In genomic region chr15:65885668-65886218, GRCh38 we compare ENCODE assay signal across 23 cellular contexts. TPM values are rescaled to one million over a fixed set of nuclear protein-coding genes. Genes with fewer than 3 reads are reported as not detected.
DNase-seq lines count a peak whose midpoint lies in the region; ATAC-seq and TF ChIP-seq lines count a peak whose summit lies in the region.
"Had no signal": no experiment of that assay in that cellular context is flagged by ENCODE, and none has a peak within 500 bp of the region (broad histone marks: within the 10 kb centered on the region; RNA-seq: fewer than 3 reads in every experiment).

No MANE protein-coding gene starts in this region.

- H2AFZ ChIP-seq in mammary epithelial cell (ENCODE audit: low read depth, low read length), result no peak overlapping the region
- H2AFZ ChIP-seq: PC-9 had no signal

- no peaks in the 10 kb centered on the region for H3K9me3 Mint-ChIP-seq in activated CD4-positive, alpha-beta T cell treated with anti-CD3 and anti-CD28 coated beads for 36 hours (ENCODE audit: low read depth)
- no peaks in the 10 kb centered on the region for H3K9me3 Mint-ChIP-seq in activated CD4-positive, alpha-beta T cell treated with anti-CD3 and anti-CD28 coated beads, Interleukin-2, amount 10 ng/mL, durations not matched to agents 7 days and 5 days
- H3K9me3 Mint-ChIP-seq in T-cell (no peaks in the 10 kb centered on the region), immature natural killer cell (no peaks in the 10 kb centered on the region)
- no peaks in the 10 kb centered on the region for H3K9me3 Mint-ChIP-seq in stimulated activated memory B cell treated with anti-CD40 and anti-IgM and Interleukin-4, amounts not matched to agents 10 μg/mL and 1 μg/mL and 100 μg/mL, for 72 hours
- H3K9me3 Mint-ChIP-seq: activated naive CD4-positive, alpha-beta T cell treated with anti-CD3 and anti-CD28 coated beads for 36 hours; stimulated activated naive CD8-positive, alpha-beta T cell treated with anti-CD3 and anti-CD28 coated beads, Interleukin-15, amount 100 ng/mL, for 72 hours had no signal

- H3K79me2 ChIP-seq in mammary epithelial cell (ENCODE audit: insufficient read depth, low read length), result peaks cover 60% of the 10 kb centered on the region

- no peak for TF ChIP-seq EP300 in suprapubic skin (IDR thresholded peaks at IDR 0.05)

- H3K4me3 ChIP-seq in mammary epithelial cell (replicated peaks in 1 of 3; ENCODE audit: insufficient read depth in 1 of 3, low read depth in 2 of 3, low read length in 3 of 3), result no peak overlapping the region
- no peak overlapping the region for H3K4me3 ChIP-seq in suprapubic skin
- H3K4me3 ChIP-seq: BLaER1, PC-9, prostate gland, skin epidermis had no signal

- H3K27me3 Mint-ChIP-seq in activated CD4-positive, alpha-beta T cell treated with anti-CD3 and anti-CD28 coated beads for 36 hours, result no peaks in the 10 kb centered on the region
- no peaks in the 10 kb centered on the region for H3K27me3 Mint-ChIP-seq in activated CD4-positive, alpha-beta T cell treated with anti-CD3 and anti-CD28 coated beads, Interleukin-2, amount 10 ng/mL, durations not matched to agents 7 days and 5 days
- H3K27me3 Mint-ChIP-seq in T-cell, result no peaks in the 10 kb centered on the region
- H3K27me3 Mint-ChIP-seq in immature natural killer cell (ENCODE audit: low read depth in 3 of 3), result no peaks in the 10 kb centered on the region
- no peaks in the 10 kb centered on the region for H3K27me3 Mint-ChIP-seq in stimulated activated memory B cell treated with anti-CD40 and anti-IgM and Interleukin-4, amounts not matched to agents 10 μg/mL and 1 μg/mL and 100 μg/mL, for 72 hours
- H3K27me3 Mint-ChIP-seq: IgD-negative memory B cell; stimulated activated naive CD8-positive, alpha-beta T cell treated with anti-CD3 and anti-CD28 coated beads, Interleukin-15, amount 100 ng/mL, for 72 hours had no signal

- intact Hi-C loops in activated CD4-positive, alpha-beta T cell treated with anti-CD3 and anti-CD28 coated beads for 36 hours (cut with DNase I, micrococcal nuclease), result loop anchor here in 1 of 2 experiments (2.0 to 5.0 kb wide), 3 partner anchors 15 to 93 kb away; partner anchors contain the start of gene DENND4A
- intact Hi-C loops in mammary epithelial cell (cut with micrococcal nuclease), result no loop called here

- WGBS in mammary epithelial cell (ENCODE audit: low coverage, missing lambda C conversion rate), result 43% methylated on average over 4 of the region's 4 CpGs
- WGBS in suprapubic skin, result 71% methylated on average over 4 of the region's 4 CpGs

- in situ Hi-C loops in mammary epithelial cell (cut with MboI; ENCODE audit: low sequenced_read_pairs in 2 of 2), result no loop called here

- no peak overlapping the region for H3K9ac ChIP-seq in mammary epithelial cell (ENCODE audit: insufficient read depth, low read length)
- H3K9ac ChIP-seq: BLaER1 had no signal

- no TSS peak for BruUV-seq in mammary epithelial cell (replicated peaks; lab: Mats Ljungman, UMichigan)

- no peak for DNase-seq in activated CD4-positive, alpha-beta T cell treated with anti-CD3 and anti-CD28 coated beads for 36 hours
- DNase-seq in activated CD4-positive, alpha-beta T cell treated with anti-CD3 and anti-CD28 coated beads, Interleukin-2, amount 10 ng/mL, durations not matched to agents 7 days and 5 days, result no peak
- DNase-seq in T-cell (no peak), immature natural killer cell (no peak), mammary epithelial cell (no peak), suprapubic skin (ENCODE audit: low spot score in 2 of 2) (no peak)
- DNase-seq: activated CD4-positive, alpha-beta T cell treated with anti-CD3 and anti-CD28 coated beads, Interleukin-2, amount 50 U/mL, for 1 hour; activated CD8-positive, alpha-beta memory T cell treated with anti-CD3 and anti-CD28 coated beads, Interleukin-2, amount 50 U/mL, for 48 hours; activated naive CD4-positive, alpha-beta T cell treated with anti-CD3 and anti-CD28 coated beads for 36 hours; effector CD4-positive, alpha-beta T cell; mesendoderm; NCI-H1436 treated with DMSO at 0.1 percent for 48 hours; NCI-H774; PC-9; SHP77 treated with DMSO at 0.1 percent for 48 hours; stimulated activated naive CD8-positive, alpha-beta T cell treated with anti-CD3 and anti-CD28 coated beads, Interleukin-15, amount 100 ng/mL, for 72 hours; T-helper 2 cell had no signal

- TF ChIP-seq CTCF in mammary epithelial cell (conservative IDR thresholded peaks at IDR 0.05 in 1 of 2, IDR thresholded peaks at IDR 0.05 in 1 of 2; ENCODE audit: extremely low read depth in 1 of 2, insufficient read depth in 1 of 2, low read depth in 1 of 2, low read length in 2 of 2) (no peak), suprapubic skin (IDR thresholded peaks at IDR 0.05) (no peak)

- H3K4me1 Mint-ChIP-seq in activated CD4-positive, alpha-beta T cell treated with anti-CD3 and anti-CD28 coated beads for 36 hours, result peaks cover 79% of the 10 kb centered on the region
- H3K4me1 Mint-ChIP-seq in activated CD4-positive, alpha-beta T cell treated with anti-CD3 and anti-CD28 coated beads, Interleukin-2, amount 10 ng/mL, durations not matched to agents 7 days and 5 days, result peaks cover 84% of the 10 kb centered on the region
- peaks cover 80 to 88% (median 81%) of the 10 kb centered on the region in 3 donors for H3K4me1 Mint-ChIP-seq in T-cell
- peaks cover 26 to 82% of the 10 kb centered on the region in 2 donors for H3K4me1 Mint-ChIP-seq in immature natural killer cell
- H3K4me1 Mint-ChIP-seq in stimulated activated memory B cell treated with anti-CD40 and anti-IgM and Interleukin-4, amounts not matched to agents 10 μg/mL and 1 μg/mL and 100 μg/mL, for 72 hours, result peaks cover 31% of the 10 kb centered on the region

- H3K27ac ChIP-seq in mammary epithelial cell (ENCODE audit: insufficient read depth, low read depth, low read length) (no peak overlapping the region), suprapubic skin (no peak overlapping the region)
- H3K27ac ChIP-seq: BLaER1, PC-9, prostate gland had no signal

- H3K36me3 ChIP-seq in mammary epithelial cell (ENCODE audit: insufficient read depth, low read length) (peaks cover 26% of the 10 kb centered on the region), suprapubic skin (peaks cover 77% of the 10 kb centered on the region)
- H3K36me3 ChIP-seq: prostate gland had no signal

- peaks cover 56% of the 10 kb centered on the region for H3K36me3 Mint-ChIP-seq in activated CD4-positive, alpha-beta T cell treated with anti-CD3 and anti-CD28 coated beads for 36 hours (ENCODE audit: low read depth)
- H3K36me3 Mint-ChIP-seq in activated CD4-positive, alpha-beta T cell treated with anti-CD3 and anti-CD28 coated beads, Interleukin-2, amount 10 ng/mL, durations not matched to agents 7 days and 5 days (ENCODE audit: low read depth), result peaks cover 76% of the 10 kb centered on the region
- H3K36me3 Mint-ChIP-seq in T-cell, result peaks cover 51% of the 10 kb centered on the region
- peaks cover 9 to 39% (median 13%) of the 10 kb centered on the region in 3 donors for H3K36me3 Mint-ChIP-seq in immature natural killer cell
- peaks cover 58% of the 10 kb centered on the region for H3K36me3 Mint-ChIP-seq in stimulated activated memory B cell treated with anti-CD40 and anti-IgM and Interleukin-4, amounts not matched to agents 10 μg/mL and 1 μg/mL and 100 μg/mL, for 72 hours

- dilution Hi-C loops in mammary epithelial cell (cut with HindIII; ENCODE audit: low sequenced_read_pairs), result no loop called here

- H3K4me3 Mint-ChIP-seq in activated CD4-positive, alpha-beta T cell treated with anti-CD3 and anti-CD28 coated beads for 36 hours, result no peak overlapping the region
- H3K4me3 Mint-ChIP-seq in activated CD4-positive, alpha-beta T cell treated with anti-CD3 and anti-CD28 coated beads, Interleukin-2, amount 10 ng/mL, durations not matched to agents 7 days and 5 days, result no peak overlapping the region
- no peak overlapping the region for H3K4me3 Mint-ChIP-seq in T-cell
- no peak overlapping the region for H3K4me3 Mint-ChIP-seq in immature natural killer cell
- no peak overlapping the region for H3K4me3 Mint-ChIP-seq in stimulated activated memory B cell treated with anti-CD40 and anti-IgM and Interleukin-4, amounts not matched to agents 10 μg/mL and 1 μg/mL and 100 μg/mL, for 72 hours
- H3K4me3 Mint-ChIP-seq: activated naive CD4-positive, alpha-beta T cell treated with anti-CD3 and anti-CD28 coated beads for 36 hours; stimulated activated naive CD8-positive, alpha-beta T cell treated with anti-CD3 and anti-CD28 coated beads, Interleukin-15, amount 100 ng/mL, for 72 hours had no signal

- POLR2A ChIA-PET in activated CD4-positive, alpha-beta T cell treated with anti-CD3 and anti-CD28 coated beads for 36 hours (lab: Charles Lee), result no interaction called here
- POLR2A ChIA-PET in activated CD4-positive, alpha-beta T cell treated with anti-CD3 and anti-CD28 coated beads, Interleukin-2, amount 10 ng/mL, durations not matched to agents 7 days and 5 days (lab: Charles Lee), result no interaction called here
- POLR2A ChIA-PET in T-cell (lab: Charles Lee), result no interaction called here

- no peaks in the 10 kb centered on the region for H3K9me3 ChIP-seq in mammary epithelial cell (replicated peaks; ENCODE audit: insufficient read depth, low read length)
- H3K9me3 ChIP-seq in suprapubic skin, result no peaks in the 10 kb centered on the region
- H3K9me3 ChIP-seq: BLaER1, prostate gland had no signal

- ATAC-seq in activated CD4-positive, alpha-beta T cell treated with anti-CD3 and anti-CD28 coated beads for 36 hours, result no peak
- ATAC-seq in T-cell (replicated peaks in 1 of 4) (no peak), HG03280 (IDR thresholded peaks at IDR 0.05; ENCODE audit: unreplicated experiment) (no peak)
- ATAC-seq in stimulated activated memory B cell treated with anti-CD40 and anti-IgM and Interleukin-4, amounts not matched to agents 10 μg/mL and 1 μg/mL and 100 μg/mL, for 72 hours, result no peak
- ATAC-seq: stimulated activated naive CD8-positive, alpha-beta T cell treated with anti-CD3 and anti-CD28 coated beads, Interleukin-15, amount 100 ng/mL, for 72 hours had no signal

- H3K27ac Mint-ChIP-seq in activated CD4-positive, alpha-beta T cell treated with anti-CD3 and anti-CD28 coated beads for 36 hours, result peak overlapping the region; percentile 3
- H3K27ac Mint-ChIP-seq in activated CD4-positive, alpha-beta T cell treated with anti-CD3 and anti-CD28 coated beads, Interleukin-2, amount 10 ng/mL, durations not matched to agents 7 days and 5 days, result no peak overlapping the region
- H3K27ac Mint-ChIP-seq in T-cell (peak overlapping the region; percentile 46 to 73), immature natural killer cell (peak overlapping the region in 4 of 6 donors; percentile 14 to 62 (median 39))
- H3K27ac Mint-ChIP-seq in stimulated activated memory B cell treated with anti-CD40 and anti-IgM and Interleukin-4, amounts not matched to agents 10 μg/mL and 1 μg/mL and 100 μg/mL, for 72 hours, result peak overlapping the region; percentile 44
- H3K27ac Mint-ChIP-seq: activated naive CD4-positive, alpha-beta T cell treated with anti-CD3 and anti-CD28 coated beads for 36 hours had no signal

- no peaks in the 10 kb centered on the region for H4K20me1 ChIP-seq in mammary epithelial cell (ENCODE audit: insufficient read depth, low read length)

- H3K27me3 ChIP-seq in mammary epithelial cell (ENCODE audit: insufficient read depth, low read length) (no peaks in the 10 kb centered on the region), suprapubic skin (no peaks in the 10 kb centered on the region)
- H3K27me3 ChIP-seq: BLaER1 had no signal

- H3K4me1 ChIP-seq in mammary epithelial cell (ENCODE audit: insufficient read depth, low read length) (no peaks in the 10 kb centered on the region), suprapubic skin (peaks cover 7% of the 10 kb centered on the region)
- H3K4me1 ChIP-seq: prostate gland had no signal

- H3K4me2 ChIP-seq in mammary epithelial cell (ENCODE audit: insufficient read depth, low read depth, low read length), result no peak overlapping the region
- H3K4me2 ChIP-seq: BLaER1, PC-9 had no signal

- CTCF ChIA-PET in activated CD4-positive, alpha-beta T cell treated with anti-CD3 and anti-CD28 coated beads for 36 hours (lab: Charles Lee), result no interaction called here
- CTCF ChIA-PET in activated CD4-positive, alpha-beta T cell treated with anti-CD3 and anti-CD28 coated beads, Interleukin-2, amount 10 ng/mL, durations not matched to agents 7 days and 5 days (lab: Charles Lee), result no interaction called here
- CTCF ChIA-PET in T-cell (lab: Charles Lee), result no interaction called here
- CTCF ChIA-PET in mammary epithelial cell (lab: Charles Lee; ENCODE audit: low non-redundant PET), result no interaction called here

- TF ChIP-seq POLR2A in suprapubic skin (IDR thresholded peaks at IDR 0.05), result no peak

RNA-seq across cellular contexts. Expression of gene RAB11A, which starts 16.5 kb away (rescaled TPM):
- total RNA-seq in activated CD4-positive, alpha-beta T cell treated with anti-CD3 and anti-CD28 coated beads for 36 hours, result 100 to 1,000 TPM; 129 to 142 TPM
- total RNA-seq in activated CD4-positive, alpha-beta T cell treated with anti-CD3 and anti-CD28 coated beads, Interleukin-2, amount 10 ng/mL, durations not matched to agents 7 days and 5 days, result 100 to 1,000 TPM; 168 to 169 TPM
- total RNA-seq in T-cell (100 to 1,000 TPM in 1 of 5 donors, 10 to 100 TPM in 4; 82.4 to 103 (median 97.5) TPM), mammary epithelial cell (100 to 1,000 TPM; 215 to 220 TPM), suprapubic skin (100 to 1,000 TPM; 150 to 650 (median 425) TPM)
- polyA plus RNA-seq in immature natural killer cell (100 to 1,000 TPM; 178 to 238 (median 228) TPM), mammary epithelial cell (498 TPM)
- 220 TPM for polyA minus RNA-seq in mammary epithelial cell
